Comparison of ENCODE assay signal across 16 cellular contexts in genomic region chr18:79139206-79139605, GRCh38.
DNase-seq lines count a peak whose midpoint lies in the region; ATAC-seq and TF ChIP-seq lines count a peak whose summit lies in the region.
"Had no signal": no experiment of that assay in that cellular context is flagged by ENCODE, and none has a peak within 500 bp of the region (broad histone marks: within the 10 kb centered on the region; RNA-seq: fewer than 3 reads in every experiment).

No MANE protein-coding gene starts in this region.

- no peak overlapping the region for H3K27ac Mint-ChIP-seq in activated CD8-positive, alpha-beta T cell treated with anti-CD3 and anti-CD28 coated beads for 36 hours
- H3K27ac Mint-ChIP-seq in endothelial cell (ENCODE audit: unreplicated experiment): no peak overlapping the region

- H3K9me3 Mint-ChIP-seq in activated CD8-positive, alpha-beta T cell treated with anti-CD3 and anti-CD28 coated beads for 36 hours: no peaks in the 10 kb centered on the region
- H3K9me3 Mint-ChIP-seq in endothelial cell (ENCODE audit: unreplicated experiment): no peaks in the 10 kb centered on the region

- peaks cover 16% of the 10 kb centered on the region for H3K4me1 Mint-ChIP-seq in activated CD8-positive, alpha-beta T cell treated with anti-CD3 and anti-CD28 coated beads for 36 hours (ENCODE audit: low read depth)
- peaks cover 6% of the 10 kb centered on the region for H3K4me1 Mint-ChIP-seq in endothelial cell (ENCODE audit: unreplicated experiment)

- POLR2A ChIA-PET in activated CD8-positive, alpha-beta T cell treated with anti-CD3 and anti-CD28 coated beads for 36 hours (lab: Charles Lee): interaction anchor here (0.6 kb wide), 1 partner anchor 24 kb away, joined by 5 read pairs; no protein-coding TSS in a partner anchor

- intact Hi-C loops in activated CD8-positive, alpha-beta T cell treated with anti-CD3 and anti-CD28 coated beads for 36 hours (cut with micrococcal nuclease): no loop called here

- H3K27me3 Mint-ChIP-seq in activated CD8-positive, alpha-beta T cell treated with anti-CD3 and anti-CD28 coated beads for 36 hours: no peaks in the 10 kb centered on the region
- H3K27me3 Mint-ChIP-seq in endothelial cell (ENCODE audit: unreplicated experiment): peaks cover 4% of the 10 kb centered on the region

- TF ChIP-seq CTCF in activated CD8-positive, alpha-beta T cell treated with anti-CD3 and anti-CD28 coated beads for 36 hours (IDR thresholded peaks at IDR 0.05): no peak
- TF ChIP-seq CTCF in endothelial cell (IDR thresholded peaks at IDR 0.05; ENCODE audit: unreplicated experiment): no peak

- peak; percentile 67 for ATAC-seq in HG03354 (IDR thresholded peaks at IDR 0.05; ENCODE audit: poor library complexity, severe bottlenecking, unreplicated experiment)
- ATAC-seq in activated CD8-positive, alpha-beta T cell treated with anti-CD3 and anti-CD28 coated beads for 36 hours: peak; percentile 69
- no peak for ATAC-seq in HG03571 (IDR thresholded peaks at IDR 0.05; ENCODE audit: unreplicated experiment)

- H3K4me3 Mint-ChIP-seq in activated CD8-positive, alpha-beta T cell treated with anti-CD3 and anti-CD28 coated beads for 36 hours: no peak overlapping the region
- H3K4me3 Mint-ChIP-seq in endothelial cell (ENCODE audit: unreplicated experiment): no peak overlapping the region

- CTCF ChIA-PET in activated CD8-positive, alpha-beta T cell treated with anti-CD3 and anti-CD28 coated beads for 36 hours (lab: Charles Lee): no interaction called here

- H3K36me3 Mint-ChIP-seq in activated CD8-positive, alpha-beta T cell treated with anti-CD3 and anti-CD28 coated beads for 36 hours (ENCODE audit: low read depth): peaks cover 13% of the 10 kb centered on the region
- H3K36me3 Mint-ChIP-seq in endothelial cell (ENCODE audit: low read depth, unreplicated experiment): no peaks in the 10 kb centered on the region

- peak; percentile 30 for DNase-seq in activated gamma-delta T cell treated with Interleukin-2 at 50 U/mL for 16 hours
- DNase-seq in activated gamma-delta T cell (lab: John Stamatoyannopoulos, UW): no peak
- DNase-seq in activated CD8-positive, alpha-beta T cell treated with anti-CD3 and anti-CD28 coated beads for 36 hours: peak; percentile 43
- DNase-seq in stimulated activated CD8-positive, alpha-beta memory T cell treated with anti-CD3 and anti-CD28 coated beads, Interleukin-15, amount 100 ng/mL, for 1 hour (ENCODE audit: low read depth): peak; percentile 24
- DNase-seq in endothelial cell (ENCODE audit: low spot score): no peak
- DNase-seq in SKM-1 (lab: John Stamatoyannopoulos, UW; ENCODE audit: unreplicated experiment): no peak
- DNase-seq: activated CD8-positive, alpha-beta memory T cell treated with anti-CD3 and anti-CD28 coated beads, Interleukin-2, amount 50 U/mL, for 4 hours; amniotic stem cell; cerebellar nuclear complex; GF-D8; hippocampal formation; NCI-H1436; NCI-H2171; NCI-H774 had no signal

Comparison
In these comparisons a context has a peak if more than half of its experiments do, and no peak if none do; other contexts are left out.
1. DNase-seq: peak in activated gamma-delta T cell treated with Interleukin-2 at 50 U/mL for 16 hours (single experiment), activated CD8-positive, alpha-beta T cell treated with anti-CD3 and anti-CD28 coated beads for 36 hours (single experiment) and stimulated activated CD8-positive, alpha-beta memory T cell treated with anti-CD3 and anti-CD28 coated beads, Interleukin-15, amount 100 ng/mL, for 1 hour (single experiment); none in activated gamma-delta T cell (single experiment), endothelial cell (single experiment) and SKM-1 (single experiment).